In the genomic region with DNA sequence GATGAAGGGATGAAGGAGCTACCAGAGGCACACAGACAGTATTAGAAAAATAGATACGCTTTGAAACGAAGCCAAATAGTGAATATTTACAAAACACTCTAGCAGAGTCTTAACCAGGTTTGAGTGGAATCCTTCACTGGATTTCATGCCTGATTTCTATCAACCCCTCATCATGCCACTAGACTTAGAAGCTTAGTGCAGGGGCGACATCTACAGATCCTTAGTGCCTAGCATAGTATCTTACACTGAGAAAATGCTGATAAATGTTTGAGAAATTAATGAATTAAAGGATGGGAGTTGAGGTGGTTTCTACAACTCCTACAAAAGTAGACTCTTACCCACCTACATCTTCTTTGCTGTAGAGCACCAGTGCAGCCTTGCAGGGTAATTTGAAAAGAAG, we compare ENCODE assay signal across 21 cellular contexts. TPM values are rescaled to one million over a fixed set of nuclear protein-coding genes. Genes with fewer than 3 reads are reported as not detected.
DNase-seq lines count a peak whose midpoint lies in the region; ATAC-seq and TF ChIP-seq lines count a peak whose summit lies in the region.
"Had no signal": no experiment of that assay in that cellular context is flagged by ENCODE, and none has a peak within 500 bp of the region (broad histone marks: within the 10 kb centered on the region; RNA-seq: fewer than 3 reads in every experiment).

No MANE protein-coding gene starts in this region.

- TF ChIP-seq EP300 in Ishikawa (IDR thresholded peaks at IDR 0.05; ENCODE audit: borderline replicate concordance): no peak

- 0 out of 2 replicates have a peak, but pooled peaks have one; percentile 6 for TF ChIP-seq CTCF in C4-2B (conservative IDR thresholded peaks at IDR 0.05)
- peak; percentile 4; the same call in 1 of the 2 replicates for TF ChIP-seq CTCF in GM12874 (IDR thresholded peaks at IDR 0.05; ENCODE audit: insufficient read depth, low read depth, low read length)

- H3K36me3 ChIP-seq in H7 (replicated peaks; ENCODE audit: control insufficient read depth, insufficient read depth, low read length): no peaks in the 10 kb centered on the region
- H3K36me3 ChIP-seq: thyroid gland had no signal

- peak; percentile 25; the same call in 1 of the 2 replicates for TF ChIP-seq RAD21 in Ishikawa (IDR thresholded peaks at IDR 0.05; ENCODE audit: low read depth)

- no peak overlapping the region for H3K27ac ChIP-seq in C4-2B
- H3K27ac ChIP-seq: thyroid gland had no signal

- H3K4me3 ChIP-seq in H7 (ENCODE audit: insufficient read depth, low read depth, low read length): no peak overlapping the region
- H3K4me3 ChIP-seq: thyroid gland had no signal

- no peaks in the 10 kb centered on the region for H3K27me3 ChIP-seq in H7 (ENCODE audit: control insufficient read depth, insufficient read depth, low read length)
- H3K27me3 ChIP-seq: thyroid gland had no signal

- DNase-seq in SK-MEL-5 (ENCODE audit: low read depth, low spot score) (peak; percentile 29), H7 (no peak), mucosa of gallbladder (ENCODE audit: low spot score) (no peak)
- DNase-seq: activated CD4-positive, alpha-beta memory T cell treated with anti-CD3 and anti-CD28 coated beads for 36 hours; activated naive CD4-positive, alpha-beta T cell treated with Interleukin-2 at 50 U/mL for 16 hours; activated T-cell treated with anti-CD3 and anti-CD28 coated beads, Interleukin-2, amount 50 U/mL, for 24 hours; anterior cingulate cortex; central memory CD4-positive, alpha-beta T cell; naive thymus-derived CD8-positive, alpha-beta T cell; NCI-H226; NK-92 treated with Interleukin-12 subunit alpha and Interleukin-12 subunit beta, amount 100 ng/mL, for 24 hours; stimulated activated naive CD4-positive, alpha-beta T cell treated with Interleukin-2 at 50 U/mL for 16 hours; thyroid gland had no signal

- in situ Hi-C loops in SK-MEL-5 (cut with HindIII; ENCODE audit: low pct_unique_long_range_greater_than_20kb, low sequenced_read_pairs): no loop called here

- ATAC-seq in GM21360 (IDR thresholded peaks at IDR 0.05; ENCODE audit: unreplicated experiment) (no peak), HG03442 (IDR thresholded peaks at IDR 0.05; ENCODE audit: unreplicated experiment) (no peak)
- ATAC-seq: naive thymus-derived CD8-positive, alpha-beta T cell; Right ventricle myocardium inferior; sciatic nerve; WTC11 had no signal

TF ChIP-seq in Ishikawa, 13 proteins besides CTCF, POLR2A, EP300 and RAD21:
- TF ChIP-seq CEBPB (IDR thresholded peaks at IDR 0.05) (no peak), NFIC (IDR thresholded peaks at IDR 0.05) (no peak), TAF1 (IDR thresholded peaks at IDR 0.05; ENCODE audit: low read depth) (no peak), YY1 (IDR thresholded peaks at IDR 0.05; ENCODE audit: low read depth) (no peak), FOXM1 (IDR thresholded peaks at IDR 0.05; ENCODE audit: borderline replicate concordance, low read depth) (no peak), TEAD4 (IDR thresholded peaks at IDR 0.05) (no peak), CREB1 (IDR thresholded peaks at IDR 0.05; ENCODE audit: low read depth) (no peak), EGR1 (IDR thresholded peaks at IDR 0.05) (no peak), TCF12 (IDR thresholded peaks at IDR 0.05; ENCODE audit: low read depth) (no peak)
- TF ChIP-seq, protein P1, sequence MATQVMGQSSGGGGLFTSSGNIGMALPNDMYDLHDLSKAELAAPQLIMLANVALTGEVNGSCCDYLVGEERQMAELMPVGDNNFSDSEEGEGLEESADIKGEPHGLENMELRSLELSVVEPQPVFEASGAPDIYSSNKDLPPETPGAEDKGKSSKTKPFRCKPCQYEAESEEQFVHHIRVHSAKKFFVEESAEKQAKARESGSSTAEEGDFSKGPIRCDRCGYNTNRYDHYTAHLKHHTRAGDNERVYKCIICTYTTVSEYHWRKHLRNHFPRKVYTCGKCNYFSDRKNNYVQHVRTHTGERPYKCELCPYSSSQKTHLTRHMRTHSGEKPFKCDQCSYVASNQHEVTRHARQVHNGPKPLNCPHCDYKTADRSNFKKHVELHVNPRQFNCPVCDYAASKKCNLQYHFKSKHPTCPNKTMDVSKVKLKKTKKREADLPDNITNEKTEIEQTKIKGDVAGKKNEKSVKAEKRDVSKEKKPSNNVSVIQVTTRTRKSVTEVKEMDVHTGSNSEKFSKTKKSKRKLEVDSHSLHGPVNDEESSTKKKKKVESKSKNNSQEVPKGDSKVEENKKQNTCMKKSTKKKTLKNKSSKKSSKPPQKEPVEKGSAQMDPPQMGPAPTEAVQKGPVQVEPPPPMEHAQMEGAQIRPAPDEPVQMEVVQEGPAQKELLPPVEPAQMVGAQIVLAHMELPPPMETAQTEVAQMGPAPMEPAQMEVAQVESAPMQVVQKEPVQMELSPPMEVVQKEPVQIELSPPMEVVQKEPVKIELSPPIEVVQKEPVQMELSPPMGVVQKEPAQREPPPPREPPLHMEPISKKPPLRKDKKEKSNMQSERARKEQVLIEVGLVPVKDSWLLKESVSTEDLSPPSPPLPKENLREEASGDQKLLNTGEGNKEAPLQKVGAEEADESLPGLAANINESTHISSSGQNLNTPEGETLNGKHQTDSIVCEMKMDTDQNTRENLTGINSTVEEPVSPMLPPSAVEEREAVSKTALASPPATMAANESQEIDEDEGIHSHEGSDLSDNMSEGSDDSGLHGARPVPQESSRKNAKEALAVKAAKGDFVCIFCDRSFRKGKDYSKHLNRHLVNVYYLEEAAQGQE (IDR thresholded peaks at IDR 0.05; ENCODE audit: low read depth): no peak
- TF ChIP-seq, protein P2, sequence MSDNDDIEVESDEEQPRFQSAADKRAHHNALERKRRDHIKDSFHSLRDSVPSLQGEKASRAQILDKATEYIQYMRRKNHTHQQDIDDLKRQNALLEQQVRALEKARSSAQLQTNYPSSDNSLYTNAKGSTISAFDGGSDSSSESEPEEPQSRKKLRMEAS (IDR thresholded peaks at IDR 0.05): no peak
- TF ChIP-seq, protein P3, sequence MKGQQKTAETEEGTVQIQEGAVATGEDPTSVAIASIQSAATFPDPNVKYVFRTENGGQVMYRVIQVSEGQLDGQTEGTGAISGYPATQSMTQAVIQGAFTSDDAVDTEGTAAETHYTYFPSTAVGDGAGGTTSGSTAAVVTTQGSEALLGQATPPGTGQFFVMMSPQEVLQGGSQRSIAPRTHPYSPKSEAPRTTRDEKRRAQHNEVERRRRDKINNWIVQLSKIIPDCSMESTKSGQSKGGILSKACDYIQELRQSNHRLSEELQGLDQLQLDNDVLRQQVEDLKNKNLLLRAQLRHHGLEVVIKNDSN (IDR thresholded peaks at IDR 0.05): no peak

RNA-seq across cellular contexts. Expression of a gene that starts 54.7 kb away (rescaled TPM):
- 4.7 and 5.2 TPM in 2 replicates for total RNA-seq in SK-MEL-5 (2014; rRNA removed; shearing (Covaris generic))
- polyA plus RNA-seq in SK-MEL-5 (2015; cell fraction: cytosol; rRNA removed): 3.8 and 8.2 TPM in 2 replicates
- 8.6 and 10.4 TPM in 2 replicates for polyA plus RNA-seq in SK-MEL-5 (2015; cell fraction: nucleus; rRNA removed)
- 22.7 and 26.8 TPM in 2 replicates for total RNA-seq in H7 (2014; rRNA removed; shearing (Covaris generic))
- 4.7 TPM for total RNA-seq in mucosa of gallbladder
